Comparison of ENCODE assay signal across 8 cellular contexts in the genomic region with DNA sequence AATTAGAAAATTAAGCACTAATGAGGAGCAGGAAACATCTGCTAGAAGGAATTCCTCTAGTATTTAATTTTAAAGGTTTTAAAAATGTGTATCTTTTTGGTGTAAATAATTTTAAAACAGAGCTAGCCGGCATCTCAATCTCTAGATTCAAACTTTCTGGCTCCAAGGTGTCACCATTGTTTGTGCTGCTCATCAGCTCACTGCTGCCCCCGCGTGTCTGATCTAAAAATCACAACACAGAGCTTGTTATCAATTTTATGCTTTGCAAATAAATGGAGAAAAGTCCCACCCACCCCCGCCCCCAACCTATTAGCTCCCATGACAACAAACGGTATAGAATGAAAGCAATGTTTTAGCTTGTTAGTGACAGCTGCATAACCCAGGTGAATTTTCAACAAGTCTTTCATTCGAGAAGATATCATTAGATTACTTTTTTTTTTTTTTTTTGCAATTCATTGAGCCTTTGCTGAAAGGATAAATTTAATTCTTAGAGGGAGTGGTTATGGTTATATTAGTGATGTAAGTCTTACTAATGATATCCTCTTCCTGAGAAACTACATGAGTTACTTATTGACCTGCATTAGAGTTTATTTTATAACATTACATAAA. TPM values are rescaled to one million over a fixed set of nuclear protein-coding genes. Genes with fewer than 3 reads are reported as not detected.
DNase-seq lines count a peak whose midpoint lies in the region; ATAC-seq and TF ChIP-seq lines count a peak whose summit lies in the region.

No MANE protein-coding gene starts in this region.

- CTCF ChIA-PET in A673 (lab: Charles Lee), result interaction anchor here (0.5 to 1.2 kb wide), 13 partner anchors 10 to 1707 kb away, joined by 3 to 6 read pairs (median 4); no protein-coding TSS in a partner anchor

- WGBS in thyroid gland, 2 donors, result 8 to 9% methylated on average over 6 of the region's 6 CpGs

- DNase-seq in A673 (ENCODE audit: low spot score) (peak; percentile 91), NCI-H1092 treated with DMSO at 0.1 percent for 48 hours (lab: John Stamatoyannopoulos, UW) (peak; percentile 89), SKM-1 treated with dmso at 0.1 percent for 144 hours (lab: John Stamatoyannopoulos, UW; ENCODE audit: unreplicated experiment) (peak; percentile 9), cardiac muscle cell (ENCODE audit: low read depth in 1 of 2, low spot score in 1 of 2) (peak; percentile 80 to 87), thyroid gland (peak; percentile 76 to 83)
- DNase-seq in activated naive CD8-positive, alpha-beta T cell treated with anti-CD3 and anti-CD28 coated beads, Interleukin-2, amount 10 ng/mL, durations not matched to agents 7 days and 5 days, result peak; percentile 86

- TF ChIP-seq CTCF in A673 (conservative IDR thresholded peaks at IDR 0.05; ENCODE audit: low read depth, low read length), result peak; percentile 76
- TF ChIP-seq CTCF in cardiac muscle cell (IDR thresholded peaks at IDR 0.05; ENCODE audit: low read depth, low read length), result peak; percentile 60
- peak; percentile 69 for TF ChIP-seq CTCF in parathyroid adenoma (IDR thresholded peaks at IDR 0.05)
- TF ChIP-seq CTCF in thyroid gland (IDR thresholded peaks at IDR 0.05), result peak; percentile 47 to 82 (median 50)

- peaks cover 6% of the 10 kb centered on the region for H3K27me3 Mint-ChIP-seq in activated naive CD8-positive, alpha-beta T cell treated with anti-CD3 and anti-CD28 coated beads, Interleukin-2, amount 10 ng/mL, durations not matched to agents 7 days and 5 days

- intact Hi-C loops in A673 (cut with micrococcal nuclease; ENCODE audit: unreplicated experiment) (loop anchor here (1.0 kb wide), 2 partner anchors 260 to 317 kb away; no protein-coding TSS in a partner anchor), thyroid gland (cut with DNase I) (no loop called here)

- H3K27ac ChIP-seq in A673 (ENCODE audit: low read depth, low read length, poor library complexity, severe bottlenecking), result peak overlapping the region; percentile 20
- H3K27ac ChIP-seq in cardiac muscle cell, result peak overlapping the region; percentile 81
- peak overlapping the region; percentile 15 for H3K27ac ChIP-seq in parathyroid adenoma
- H3K27ac ChIP-seq in thyroid gland, result peak overlapping the region in 2 of 3 donors; percentile 44 to 47

- TF ChIP-seq POLR2A in thyroid gland (IDR thresholded peaks at IDR 0.05), result no peak

- H3K9me3 Mint-ChIP-seq in activated naive CD8-positive, alpha-beta T cell treated with anti-CD3 and anti-CD28 coated beads, Interleukin-2, amount 10 ng/mL, durations not matched to agents 7 days and 5 days, result no peaks in the 10 kb centered on the region

- H3K4me1 Mint-ChIP-seq in activated naive CD8-positive, alpha-beta T cell treated with anti-CD3 and anti-CD28 coated beads, Interleukin-2, amount 10 ng/mL, durations not matched to agents 7 days and 5 days, result peaks cover 17% of the 10 kb centered on the region

- H3K4me3 Mint-ChIP-seq in activated naive CD8-positive, alpha-beta T cell treated with anti-CD3 and anti-CD28 coated beads, Interleukin-2, amount 10 ng/mL, durations not matched to agents 7 days and 5 days, result peak overlapping the region; percentile 86

- H3K4me3 ChIP-seq in A673 (ENCODE audit: low read depth, low read length, poor library complexity, severe bottlenecking), result peak overlapping the region; percentile 49
- H3K4me3 ChIP-seq in cardiac muscle cell, result no peak overlapping the region
- H3K4me3 ChIP-seq in parathyroid adenoma (ENCODE audit: low read depth, low read length), result peak overlapping the region; percentile 73
- peak overlapping the region in 1 of 3 donors; percentile 36 for H3K4me3 ChIP-seq in thyroid gland (replicated peaks in 1 of 3)

- no peaks in the 10 kb centered on the region for H3K36me3 ChIP-seq in A673 (ENCODE audit: insufficient read depth, low read length, poor library complexity, severe bottlenecking)
- H3K36me3 ChIP-seq in cardiac muscle cell, result no peaks in the 10 kb centered on the region
- no peaks in the 10 kb centered on the region for H3K36me3 ChIP-seq in parathyroid adenoma (ENCODE audit: control insufficient read depth, insufficient read depth, low read length)
- no peaks in the 10 kb centered on the region for H3K36me3 ChIP-seq in thyroid gland

- H3K4me2 ChIP-seq in parathyroid adenoma (ENCODE audit: low read length), result peak overlapping the region; percentile 99

- POLR2A ChIA-PET in A673 (lab: Charles Lee; ENCODE audit: low non-redundant PET), result interaction anchor here (0.6 kb wide), 1 partner anchor 249 kb away, joined by 11 read pairs; no protein-coding TSS in a partner anchor
- POLR2A ChIA-PET in activated naive CD8-positive, alpha-beta T cell treated with anti-CD3 and anti-CD28 coated beads, Interleukin-2, amount 10 ng/mL, durations not matched to agents 7 days and 5 days (lab: Charles Lee), result interaction anchor here (0.8 to 2.6 kb wide), 9 partner anchors 9 to 84 kb away, joined by 3 to 30 read pairs (median 10); a partner anchor contains a TSS

- H3K9ac ChIP-seq in parathyroid adenoma, result no peak overlapping the region

- BruUV-seq in A673 (replicated peaks; lab: Mats Ljungman, UMichigan), result no TSS peak

- H3K27me3 ChIP-seq in A673 (replicated peaks; ENCODE audit: insufficient read depth, low read depth, low read length, poor library complexity) (no peaks in the 10 kb centered on the region), cardiac muscle cell (no peaks in the 10 kb centered on the region), parathyroid adenoma (ENCODE audit: control insufficient read depth, insufficient read depth, low read length) (no peaks in the 10 kb centered on the region), thyroid gland (no peaks in the 10 kb centered on the region)

- H3K79me2 ChIP-seq in parathyroid adenoma, result no peaks in the 10 kb centered on the region

- peak overlapping the region; percentile 92 for H3K27ac Mint-ChIP-seq in activated naive CD8-positive, alpha-beta T cell treated with anti-CD3 and anti-CD28 coated beads, Interleukin-2, amount 10 ng/mL, durations not matched to agents 7 days and 5 days

- ATAC-seq in GM19351 (IDR thresholded peaks at IDR 0.05; ENCODE audit: unreplicated experiment), result peak; percentile 46
- peak; percentile 51 for ATAC-seq in activated naive CD8-positive, alpha-beta T cell treated with anti-CD3 and anti-CD28 coated beads, Interleukin-2, amount 10 ng/mL, durations not matched to agents 7 days and 5 days (ENCODE audit: low read depth)

- H2AFZ ChIP-seq in parathyroid adenoma, result peak overlapping the region; percentile 66

- no peaks in the 10 kb centered on the region for H3K36me3 Mint-ChIP-seq in activated naive CD8-positive, alpha-beta T cell treated with anti-CD3 and anti-CD28 coated beads, Interleukin-2, amount 10 ng/mL, durations not matched to agents 7 days and 5 days

- no peaks in the 10 kb centered on the region for H3K9me3 ChIP-seq in A673 (ENCODE audit: low read depth, low read length, poor library complexity, severe bottlenecking)
- no peaks in the 10 kb centered on the region for H3K9me3 ChIP-seq in cardiac muscle cell (ENCODE audit: low read depth)
- H3K9me3 ChIP-seq in parathyroid adenoma (ENCODE audit: control insufficient read depth, low read length), result no peaks in the 10 kb centered on the region
- H3K9me3 ChIP-seq in thyroid gland, result no peaks in the 10 kb centered on the region

- no peaks in the 10 kb centered on the region for H3K4me1 ChIP-seq in A673 (ENCODE audit: insufficient read depth, low read length, poor library complexity, severe bottlenecking)
- peaks cover 41% of the 10 kb centered on the region for H3K4me1 ChIP-seq in cardiac muscle cell (ENCODE audit: low read depth)
- H3K4me1 ChIP-seq in parathyroid adenoma, result no peaks in the 10 kb centered on the region
- H3K4me1 ChIP-seq in thyroid gland, result peaks cover 5% of the 10 kb centered on the region in 2 donors

RNA-seq across cellular contexts. Expression of a gene that starts 11.3 kb away (rescaled TPM):
- total RNA-seq in A673 (2021) (0.37 and 0.74 TPM in 2 replicates), cardiac muscle cell (not detected in 2 replicates), thyroid gland (under 1 TPM in 1 of 4 donors, not detected in 3; 0.11 TPM)
- total RNA-seq in activated naive CD8-positive, alpha-beta T cell treated with anti-CD3 and anti-CD28 coated beads, Interleukin-2, amount 10 ng/mL, durations not matched to agents 7 days and 5 days, result not detected
- polyA plus RNA-seq in cardiac muscle cell, result 0.94 and 1.2 TPM in 2 replicates

RNA-seq across cellular contexts. Expression of a gene that starts 29.6 kb away (rescaled TPM):
- total RNA-seq in A673 (2021) (61.0 and 63.5 TPM in 2 replicates), cardiac muscle cell (14.9 and 35.5 TPM in 2 replicates), thyroid gland (10 to 100 TPM; 22.3 to 25.5 (median 22.5) TPM)
- total RNA-seq in activated naive CD8-positive, alpha-beta T cell treated with anti-CD3 and anti-CD28 coated beads, Interleukin-2, amount 10 ng/mL, durations not matched to agents 7 days and 5 days, result 100 to 1,000 TPM; 106 to 113 TPM
- 12.1 and 13.2 TPM in 2 replicates for polyA plus RNA-seq in cardiac muscle cell

Comparison
In these comparisons a context has a peak if more than half of its experiments do, and no peak if none do; other contexts are left out.
1. DNase-seq: peak in every context shown above with its lines; median percentile 91 in A673; 89 in NCI-H1092 treated with DMSO at 0.1 percent for 48 hours; 86 in activated naive CD8-positive, alpha-beta T cell treated with anti-CD3 and anti-CD28 coated beads, Interleukin-2, amount 10 ng/mL, durations not matched to agents 7 days and 5 days; 84 in cardiac muscle cell; 80 in thyroid gland; 9 in SKM-1 treated with dmso at 0.1 percent for 144 hours.
2. H3K27ac ChIP-seq: peak in every context shown above with its lines; median percentile 81 in cardiac muscle cell; 46 in thyroid gland; 20 in A673; 15 in parathyroid adenoma.